ENCODE assay signal across 9 cellular contexts in genomic region chr3:58585994-58586393, GRCh38. TPM values are rescaled to one million over a fixed set of nuclear protein-coding genes. Genes with fewer than 3 reads are reported as not detected.
DNase-seq lines count a peak whose midpoint lies in the region; ATAC-seq, FAIRE-seq and TF ChIP-seq lines count a peak whose summit lies in the region.
"Had no signal": no experiment of that assay in that cellular context is flagged by ENCODE, and none has a peak within 500 bp of the region (broad histone marks: within the 10 kb centered on the region; RNA-seq: fewer than 3 reads in every experiment).

No MANE protein-coding gene starts in this region.

- no peak overlapping the region for H3K9ac ChIP-seq in smooth muscle cell (ENCODE audit: low read depth)

- peak overlapping the region in 8 of 10 donors; percentile 65 to 92 (median 85) for H3K27ac ChIP-seq in heart right ventricle
- H3K27ac ChIP-seq in layer of hippocampus (ENCODE audit: low read depth, low read length): peak overlapping the region; percentile 65
- H3K27ac ChIP-seq in smooth muscle cell (ENCODE audit: low read depth): no peak overlapping the region

- no peaks in the 10 kb centered on the region for H3K9me3 Mint-ChIP-seq in activated CD4-positive, alpha-beta memory T cell treated with anti-CD3 and anti-CD28 coated beads, Interleukin-2, amount 10 ng/mL, durations not matched to agents 7 days and 5 days

- H3K4me3 Mint-ChIP-seq in activated CD4-positive, alpha-beta memory T cell treated with anti-CD3 and anti-CD28 coated beads, Interleukin-2, amount 10 ng/mL, durations not matched to agents 7 days and 5 days: peak overlapping the region; percentile 90

- ATAC-seq in heart right ventricle (peak in 2 of 8 donors; percentile 5 to 19), left ventricle myocardium superior (no peak), GM18867 (IDR thresholded peaks at IDR 0.05; ENCODE audit: unreplicated experiment) (no peak)

- H3K4me3 ChIP-seq in heart right ventricle: peak overlapping the region in 7 of 10 donors; percentile 42 to 64 (median 60)
- H3K4me3 ChIP-seq in smooth muscle cell: no peak overlapping the region

- peaks cover 8 to 33% (median 20%) of the 10 kb centered on the region in 9 donors for H3K4me1 ChIP-seq in heart right ventricle
- H3K4me1 ChIP-seq in smooth muscle cell (ENCODE audit: low read depth): peaks cover 14% of the 10 kb centered on the region

- no peaks in the 10 kb centered on the region for H3F3A ChIP-seq in smooth muscle cell (ENCODE audit: low read depth)

- no peaks in the 10 kb centered on the region for H3K9me3 ChIP-seq in heart right ventricle
- no peaks in the 10 kb centered on the region for H3K9me3 ChIP-seq in smooth muscle cell (replicated peaks; ENCODE audit: low read depth)

- CTCF ChIA-PET in activated CD4-positive, alpha-beta memory T cell treated with anti-CD3 and anti-CD28 coated beads, Interleukin-2, amount 10 ng/mL, durations not matched to agents 7 days and 5 days (lab: Charles Lee): interaction anchor here (1.0 to 3.0 kb wide), 7 partner anchors 12 to 73 kb away, joined by 3 to 31 read pairs (median 5); no protein-coding TSS in a partner anchor

- no peaks in the 10 kb centered on the region for H3K36me3 Mint-ChIP-seq in activated CD4-positive, alpha-beta memory T cell treated with anti-CD3 and anti-CD28 coated beads, Interleukin-2, amount 10 ng/mL, durations not matched to agents 7 days and 5 days (ENCODE audit: low read depth)

- 53% methylated on average over 8 of the region's 8 CpGs for WGBS in heart right ventricle, 2 donors
- WGBS in smooth muscle cell (ENCODE audit: low lambda C conversion rate): 53% methylated on average over 8 of the region's 8 CpGs

- DNase-seq in heart right ventricle (no peak), left ventricle myocardium superior (no peak), D721Med (ENCODE audit: insufficient read length, low spot score) (no peak), smooth muscle cell (lab: John Stamatoyannopoulos, UW; ENCODE audit: unreplicated experiment) (no peak), GM19238 (ENCODE audit: insufficient read length, low spot score) (no peak)
- DNase-seq in activated CD4-positive, alpha-beta memory T cell treated with anti-CD3 and anti-CD28 coated beads, Interleukin-2, amount 10 ng/mL, durations not matched to agents 7 days and 5 days: no peak

- intact Hi-C loops in heart right ventricle (cut with DNase I) (loop anchor here in 7 of 10 donors (1.0 to 5.0 kb wide), 4 partner anchors 10 to 46 kb away; no protein-coding TSS in a partner anchor), left ventricle myocardium superior (cut with micrococcal nuclease) (no loop called here)

- POLR2A ChIA-PET in activated CD4-positive, alpha-beta memory T cell treated with anti-CD3 and anti-CD28 coated beads, Interleukin-2, amount 10 ng/mL, durations not matched to agents 7 days and 5 days (lab: Charles Lee): no interaction called here

- no peaks in the 10 kb centered on the region for H4K20me1 ChIP-seq in smooth muscle cell (ENCODE audit: low read depth)

- peaks cover 19% of the 10 kb centered on the region for H3K4me1 Mint-ChIP-seq in activated CD4-positive, alpha-beta memory T cell treated with anti-CD3 and anti-CD28 coated beads, Interleukin-2, amount 10 ng/mL, durations not matched to agents 7 days and 5 days

- H3K36me3 ChIP-seq in heart right ventricle (no peaks in the 10 kb centered on the region), smooth muscle cell (ENCODE audit: low read depth) (no peaks in the 10 kb centered on the region)

- H3K27me3 ChIP-seq in heart right ventricle (peaks cover 0 to 32% (median 8%) of the 10 kb centered on the region in 7 donors), layer of hippocampus (ENCODE audit: control insufficient read depth, insufficient read depth, low read length) (no peaks in the 10 kb centered on the region), smooth muscle cell (ENCODE audit: low read depth) (peaks cover 44% of the 10 kb centered on the region)

- H3K27me3 Mint-ChIP-seq in activated CD4-positive, alpha-beta memory T cell treated with anti-CD3 and anti-CD28 coated beads, Interleukin-2, amount 10 ng/mL, durations not matched to agents 7 days and 5 days: peaks cover 53% of the 10 kb centered on the region

- H2AFZ ChIP-seq in smooth muscle cell (ENCODE audit: low read depth): no peak overlapping the region

- no peaks in the 10 kb centered on the region for H3K79me2 ChIP-seq in smooth muscle cell (ENCODE audit: low read depth)

- FAIRE-seq in D721Med (lab: Jason Lieb, UNC): no peak

- no peak for TF ChIP-seq CTCF in heart right ventricle (IDR thresholded peaks at IDR 0.05)
- no peak for TF ChIP-seq CTCF in D721Med (IDR thresholded peaks at IDR 0.05; ENCODE audit: insufficient read depth, missing control alignments)
- TF ChIP-seq CTCF in smooth muscle cell (IDR thresholded peaks at IDR 0.05; ENCODE audit: borderline replicate concordance, insufficient read depth, poor library complexity, severe bottlenecking): no peak

- no peak overlapping the region for H3K27ac Mint-ChIP-seq in activated CD4-positive, alpha-beta memory T cell treated with anti-CD3 and anti-CD28 coated beads, Interleukin-2, amount 10 ng/mL, durations not matched to agents 7 days and 5 days

- H3K4me2 ChIP-seq in smooth muscle cell: no peak overlapping the region

RNA-seq across cellular contexts. Expression of gene FAM107A, which starts 8.8 kb away (rescaled TPM):
- total RNA-seq in heart right ventricle: 100 to 1,000 TPM in 1 of 10 donors, 10 to 100 TPM in 9; 18.3 to 149 (median 54.3) TPM
- 10 to 100 TPM; 47.7 to 63.4 TPM for polyA plus RNA-seq in heart right ventricle
- 78.0 TPM for total RNA-seq in left ventricle myocardium superior
- not detected for total RNA-seq in activated CD4-positive, alpha-beta memory T cell treated with anti-CD3 and anti-CD28 coated beads, Interleukin-2, amount 10 ng/mL, durations not matched to agents 7 days and 5 days
- total RNA-seq in smooth muscle cell: not detected in 2 replicates
- not detected in 2 replicates for polyA plus RNA-seq in smooth muscle cell
- total RNA-seq: mononuclear cell had no signal

RNA-seq across cellular contexts. Expression of gene ACOX2, which starts 49.0 kb away (rescaled TPM):
- total RNA-seq in heart right ventricle: 10 to 100 TPM; 30.1 to 46.4 (median 34.9) TPM
- 10 to 100 TPM in 1 of 2 donors, 1 to 10 TPM in 1; 7.6 to 64.9 TPM for polyA plus RNA-seq in heart right ventricle
- total RNA-seq in left ventricle myocardium superior: 41.4 TPM
- total RNA-seq in activated CD4-positive, alpha-beta memory T cell treated with anti-CD3 and anti-CD28 coated beads, Interleukin-2, amount 10 ng/mL, durations not matched to agents 7 days and 5 days: not detected
- 4.6 and 8.5 TPM in 2 replicates for total RNA-seq in smooth muscle cell
- 7.5 and 13.2 TPM in 2 replicates for polyA plus RNA-seq in smooth muscle cell

Comparison
In these comparisons a context has a peak if more than half of its experiments do, and no peak if none do; other contexts are left out.
1. RNA of gene FAM107A, which starts 8.8 kb away (total RNA-seq): 78.0 TPM in left ventricle myocardium superior (single experiment) and 18.3 to 149 TPM in heart right ventricle; not detected in activated CD4-positive, alpha-beta memory T cell treated with anti-CD3 and anti-CD28 coated beads, Interleukin-2, amount 10 ng/mL, durations not matched to agents 7 days and 5 days and not detected in smooth muscle cell; every median in the first group is over 10 times any median in the second.